In the genomic region with DNA sequence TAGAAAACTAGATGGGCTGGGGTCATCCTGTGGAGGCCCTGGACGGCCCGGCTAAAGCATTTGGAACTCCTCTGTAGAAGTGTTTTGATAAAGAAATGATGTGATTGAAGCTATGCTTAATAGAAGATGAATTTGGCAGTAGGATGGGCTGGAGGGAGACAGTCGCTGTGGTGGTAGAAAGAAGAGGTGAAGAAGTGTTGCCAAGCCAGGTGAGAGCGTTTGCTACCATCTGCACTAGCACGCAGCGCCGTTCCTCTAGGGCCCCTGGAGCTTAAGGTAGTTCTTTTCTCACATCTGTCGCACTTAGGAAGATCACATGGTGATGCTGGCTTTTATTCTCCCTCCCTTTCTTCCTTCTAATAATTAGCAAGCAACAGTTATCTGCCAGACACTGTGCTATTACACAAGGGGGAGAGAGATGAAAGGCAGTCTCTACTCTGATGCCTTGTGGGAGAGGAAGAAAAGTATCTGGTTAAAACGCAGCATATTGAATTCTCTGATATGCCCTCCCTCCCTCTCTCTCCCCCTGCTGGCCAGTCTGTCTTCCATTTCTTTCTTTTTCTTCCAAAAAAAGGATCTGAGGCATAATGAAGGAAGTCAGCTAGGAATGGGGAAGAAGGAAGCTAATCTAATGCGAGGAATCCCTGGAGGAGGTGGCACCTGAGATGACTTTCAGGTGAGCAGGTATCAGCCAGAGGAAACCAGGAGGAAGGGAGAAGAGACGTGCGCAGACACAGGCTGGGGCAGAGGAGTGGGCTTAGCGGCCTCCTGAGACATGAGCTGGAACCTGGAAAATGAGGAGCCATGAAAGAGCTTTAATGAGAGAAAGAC, we compare ENCODE assay signal across 7 cellular contexts.
DNase-seq lines count a peak whose midpoint lies in the region; ATAC-seq and TF ChIP-seq lines count a peak whose summit lies in the region.

No MANE protein-coding gene starts in this region.

- peak overlapping the region; percentile 19 for H3K9ac ChIP-seq in SK-N-MC (ENCODE audit: insufficient read length)

- H3K27ac ChIP-seq in SK-N-MC: peak overlapping the region; percentile 60
- H3K27ac ChIP-seq in skin epidermis: peak overlapping the region in 11 of 21 experiments; percentile 18 to 75 (median 61)

- no peak overlapping the region for H3K27ac Mint-ChIP-seq in endothelial cell (ENCODE audit: unreplicated experiment)

- H3K36me3 Mint-ChIP-seq in endothelial cell (ENCODE audit: low read depth, unreplicated experiment): no peaks in the 10 kb centered on the region

- peak; percentile 21; the same call in 1 of the 2 replicates for TF ChIP-seq CTCF in GM12874 (IDR thresholded peaks at IDR 0.05; ENCODE audit: insufficient read depth, low read depth, low read length)
- no peak for TF ChIP-seq CTCF in endothelial cell (IDR thresholded peaks at IDR 0.05; ENCODE audit: unreplicated experiment)

- no peaks in the 10 kb centered on the region for H3K9me3 Mint-ChIP-seq in endothelial cell (ENCODE audit: unreplicated experiment)

- DNase-seq in SK-N-MC (ENCODE audit: low read depth, low spot score) (no peak), endothelial cell (ENCODE audit: low spot score) (peak; percentile 31), NOMO-1 treated with DMSO at 0.1 percent for 48 hours (lab: John Stamatoyannopoulos, UW; ENCODE audit: unreplicated experiment) (no peak), inferior parietal cortex (ENCODE audit: extremely low spot score) (no peak)

- peaks cover 9% of the 10 kb centered on the region for H3K27me3 Mint-ChIP-seq in endothelial cell (ENCODE audit: unreplicated experiment)

- peaks cover 5% of the 10 kb centered on the region; the same call in 1 of the 2 replicates for H3K9me3 ChIP-seq in SK-N-MC (ENCODE audit: low read depth, low read length)

- H3K4me3 ChIP-seq in SK-N-MC (no peak overlapping the region), skin epidermis (no peak overlapping the region)

- H3K36me3 ChIP-seq in SK-N-MC (ENCODE audit: insufficient read depth, low read length): peaks cover 83% of the 10 kb centered on the region

- no peak overlapping the region for H3K4me3 Mint-ChIP-seq in endothelial cell (ENCODE audit: unreplicated experiment)

- no peak for ATAC-seq in GM21423 (IDR thresholded peaks at IDR 0.05; ENCODE audit: unreplicated experiment)

- peaks cover 17% of the 10 kb centered on the region for H3K4me1 Mint-ChIP-seq in endothelial cell (ENCODE audit: unreplicated experiment)
